In the genomic region with DNA sequence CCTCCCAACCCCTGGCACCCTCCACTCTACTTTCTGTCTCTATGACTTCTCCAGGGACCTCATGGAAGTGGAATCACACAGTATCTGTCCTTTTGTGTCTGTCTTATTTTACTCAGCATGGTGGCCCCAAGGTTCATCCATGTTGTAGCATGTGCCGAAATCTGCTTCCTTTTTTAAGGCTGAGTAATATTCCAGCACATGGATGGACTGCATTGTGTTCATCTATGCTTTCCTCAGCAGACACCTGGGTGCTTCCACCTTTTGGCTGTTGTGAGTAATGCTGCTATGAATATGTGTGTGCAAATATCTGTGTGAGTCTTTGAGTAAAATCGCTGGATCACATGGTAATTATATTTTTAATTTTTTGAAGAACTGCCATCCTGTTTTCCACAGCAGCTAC, we compare ENCODE assay signal across 10 cellular contexts. TPM values are rescaled to one million over a fixed set of nuclear protein-coding genes. Genes with fewer than 3 reads are reported as not detected.
A peak's percentile ranks its signal among the peaks of the same experiment; 100 is the strongest.
DNase-seq lines count a peak whose midpoint lies in the region; ATAC-seq, FAIRE-seq and TF ChIP-seq lines count a peak whose summit lies in the region.
"Had no signal": no experiment of that assay in that cellular context is flagged by ENCODE, and none has a peak within 500 bp of the region (broad histone marks: within the 10 kb centered on the region; RNA-seq: fewer than 3 reads in every experiment).

No MANE protein-coding gene starts in this region.

- no peaks in the 10 kb centered on the region for H3K9me2 ChIP-seq in PC-3 (replicated peaks; ENCODE audit: low read length)

- no peaks in the 10 kb centered on the region for H3K27me3 Mint-ChIP-seq in stimulated activated naive CD8-positive, alpha-beta T cell treated with anti-CD3 and anti-CD28 coated beads, Interleukin-15, Interleukin-2, amounts not matched to agents 100 ng/mL and 50 ng/mL, for 24 hours

- H3K27ac ChIP-seq in PC-3 (ENCODE audit: low read length) (peak overlapping the region; percentile 28), H1 (ENCODE audit: low read depth, low read length) (no peak overlapping the region), thyroid gland (no peak overlapping the region), osteoblast (ENCODE audit: low read depth, low read length) (no peak overlapping the region)
- H3K27ac ChIP-seq: SK-N-MC had no signal

- H4K20me1 ChIP-seq in PC-3 (ENCODE audit: low read length) (peaks cover 23% of the 10 kb centered on the region; the same call in 1 of the 2 replicates), H1 (replicated peaks in 1 of 2; ENCODE audit: control insufficient read depth in 1 of 2, insufficient read depth in 2 of 2, low read length in 2 of 2) (peaks cover 6 to 9% of the 10 kb centered on the region in 2 experiments), osteoblast (ENCODE audit: insufficient read depth, low read length) (peaks cover 17% of the 10 kb centered on the region)

- H3K4me3 ChIP-seq in PC-3 (ENCODE audit: low read length) (no peak overlapping the region), H1 (ENCODE audit: extremely low read depth in 1 of 4, insufficient read depth in 2 of 4, low read depth in 3 of 4, low read length in 4 of 4) (no peak overlapping the region), thyroid gland (replicated peaks in 1 of 3) (no peak overlapping the region), osteoblast (ENCODE audit: insufficient read depth, low read length) (no peak overlapping the region)

- H4K91ac ChIP-seq in H1 (replicated peaks; ENCODE audit: insufficient read length, low read length) = no peak overlapping the region

- no peak overlapping the region for H3K4ac ChIP-seq in H1 (replicated peaks; ENCODE audit: insufficient read length, low read depth, low read length)

- no peak for FAIRE-seq in H1 (lab: Jason Lieb, UNC)
- FAIRE-seq: frontal cortex had no signal

- no peak for TF ChIP-seq EP300 in H1 (IDR thresholded peaks at IDR 0.05; ENCODE audit: borderline replicate concordance in 1 of 2, low read depth in 2 of 2, low read length in 2 of 2)

- H3K9me3 ChIP-seq in PC-3 (ENCODE audit: low read length) (no peaks in the 10 kb centered on the region), H1 (ENCODE audit: insufficient read depth in 2 of 2, low read depth in 1 of 2, low read length in 1 of 2) (no peaks in the 10 kb centered on the region), thyroid gland (no peaks in the 10 kb centered on the region), osteoblast (ENCODE audit: low read depth, low read length) (no peaks in the 10 kb centered on the region)

- H2BK5ac ChIP-seq in H1 (ENCODE audit: low read depth, low read length) = no peak overlapping the region

- H3K36me3 Mint-ChIP-seq in stimulated activated naive CD8-positive, alpha-beta T cell treated with anti-CD3 and anti-CD28 coated beads, Interleukin-15, Interleukin-2, amounts not matched to agents 100 ng/mL and 50 ng/mL, for 24 hours (ENCODE audit: low read depth) = no peaks in the 10 kb centered on the region

- 97% methylated on average over 2 of the region's 2 CpGs; no CpG with 5 or more reads in 1 of the 2 experiments for WGBS in H1 (ENCODE audit: extremely low coverage in 1 of 2, insufficient coverage in 1 of 2, insufficient read length in 1 of 2, insufficient replicate concordance in 2 of 2, low coverage in 1 of 2, low lambda C conversion rate in 2 of 2, missing lambda C conversion rate in 1 of 2), 2 experiments
- whole genome bisulfite sequencing in thyroid gland, 2 donors = 91 to 98% methylated on average over 2 of the region's 2 CpGs

- TF ChIP-seq POLR2A in H1 (IDR thresholded peaks at IDR 0.05; ENCODE audit: control extremely low read depth in 1 of 2, low read depth in 2 of 2, low read length in 2 of 2) (no peak), thyroid gland (IDR thresholded peaks at IDR 0.05) (no peak)

- no peak overlapping the region for H4K8ac ChIP-seq in H1 (ENCODE audit: extremely low read depth, insufficient read depth, low read length)

- H3K79me2 ChIP-seq in PC-3 (ENCODE audit: low read length) (peaks cover 29% of the 10 kb centered on the region), H1 (ENCODE audit: control insufficient read depth in 1 of 2, insufficient read depth in 2 of 2, low read length in 2 of 2) (peaks cover 0 to 3% of the 10 kb centered on the region in 2 experiments; a peak in 1 of 4 replicates), osteoblast (ENCODE audit: insufficient read depth, low read length) (peaks cover 23% of the 10 kb centered on the region)

- no peak overlapping the region for H3K14ac ChIP-seq in H1 (ENCODE audit: insufficient read length)

- no peak overlapping the region for H2BK15ac ChIP-seq in H1 (ENCODE audit: low read length)

- H3K36me3 ChIP-seq in PC-3 (ENCODE audit: low read depth, low read length) (no peaks in the 10 kb centered on the region), H1 (ENCODE audit: control insufficient read depth in 2 of 4, insufficient read depth in 4 of 4, low read length in 3 of 4) (no peaks in the 10 kb centered on the region), thyroid gland (no peaks in the 10 kb centered on the region), osteoblast (ENCODE audit: insufficient read depth, low read length) (no peaks in the 10 kb centered on the region)

- H3K27ac Mint-ChIP-seq in stimulated activated naive CD8-positive, alpha-beta T cell treated with anti-CD3 and anti-CD28 coated beads, Interleukin-15, Interleukin-2, amounts not matched to agents 100 ng/mL and 50 ng/mL, for 24 hours = peak overlapping the region; percentile 47

- H3K23ac ChIP-seq in H1 (ENCODE audit: insufficient read length) = no peak overlapping the region

- no peak overlapping the region for H2AK5ac ChIP-seq in H1 (ENCODE audit: low read depth, low read length)

- H3K4me2 ChIP-seq in PC-3 (ENCODE audit: low read length) = peak overlapping the region; percentile 56
- no peak overlapping the region; a peak in 1 of 4 replicates for H3K4me2 ChIP-seq in H1 (ENCODE audit: insufficient read depth in 1 of 2, low read depth in 2 of 2, low read length in 2 of 2)
- no peak overlapping the region for H3K4me2 ChIP-seq in osteoblast (ENCODE audit: insufficient read depth, low read length)

- H3K23me2 ChIP-seq in H1 (ENCODE audit: low read depth, low read length) = peaks cover 12% of the 10 kb centered on the region; the same call in 1 of the 2 replicates

- H3K27me3 ChIP-seq in PC-3 (ENCODE audit: low read length) (no peaks in the 10 kb centered on the region), H1 (replicated peaks in 1 of 4; ENCODE audit: control insufficient read depth in 3 of 4, extremely low read depth in 1 of 4, insufficient read depth in 3 of 4, low read length in 3 of 4) (peaks cover 0 to 3% (median 0%) of the 10 kb centered on the region in 4 experiments; a peak in 2 of 7 replicates), thyroid gland (no peaks in the 10 kb centered on the region), osteoblast (ENCODE audit: insufficient read depth, low read length) (no peaks in the 10 kb centered on the region)

- no peak overlapping the region for H3K9ac ChIP-seq in PC-3 (ENCODE audit: low read length)
- H3K9ac ChIP-seq in H1 (replicated peaks in 1 of 4; ENCODE audit: extremely low read depth in 1 of 4, low read depth in 3 of 4, low read length in 3 of 4) = no peak overlapping the region

- CTCF ChIA-PET in PC-3 (lab: Charles Lee) (interaction anchor here (0.6 kb wide), 1 partner anchor 28 kb away, joined by 8 read pairs; no protein-coding TSS in a partner anchor), H1 (lab: Charles Lee; ENCODE audit: partially characterized antibody) (interaction anchor here (0.6 to 5.0 kb wide), 15 partner anchors 8 to 305 kb away, joined by 3 to 53 read pairs (median 6); a partner anchor contains a TSS)

- no peak overlapping the region for H2BK12ac ChIP-seq in H1 (ENCODE audit: low read depth, low read length)

- BruUV-seq in PC-3 (replicated peaks; lab: Mats Ljungman, UMichigan) = no TSS peak

- no peak overlapping the region for H3K18ac ChIP-seq in H1 (ENCODE audit: extremely low read depth, low read length)

- POLR2A ChIA-PET in PC-3 (lab: Charles Lee; ENCODE audit: unreplicated experiment) = no interaction called here
- POLR2A ChIA-PET in H1 (lab: Charles Lee; ENCODE audit: partially characterized antibody) = no interaction called here

- H4K5ac ChIP-seq in H1 (ENCODE audit: insufficient read length, low read depth, low read length) = no peak overlapping the region

- H3K79me1 ChIP-seq in H1 (ENCODE audit: low read depth, low read length) = peaks cover 6% of the 10 kb centered on the region; the same call in 1 of the 2 replicates

- no peak overlapping the region for H3K56ac ChIP-seq in H1 (replicated peaks; ENCODE audit: insufficient read length, low read depth, low read length)

- no peak overlapping the region for H2BK20ac ChIP-seq in H1 (ENCODE audit: low read length)

- no peak for DNase-seq in stimulated activated naive CD8-positive, alpha-beta T cell treated with anti-CD3 and anti-CD28 coated beads, Interleukin-15, Interleukin-2, amounts not matched to agents 100 U/mL and 50 U/mL, for 24 hours
- DNase-seq in PC-3 (peak; percentile 45), H1 (ENCODE audit: low read depth in 1 of 2, low spot score in 2 of 2) (no peak), thyroid gland (no peak), osteoblast (ENCODE audit: insufficient read length, low spot score, missing footprints) (no peak)

- H3K4me3 Mint-ChIP-seq in stimulated activated naive CD8-positive, alpha-beta T cell treated with anti-CD3 and anti-CD28 coated beads, Interleukin-15, Interleukin-2, amounts not matched to agents 100 ng/mL and 50 ng/mL, for 24 hours = peak overlapping the region; percentile 37

- H2AFZ ChIP-seq in PC-3 (ENCODE audit: low read length) (no peak overlapping the region), H1 (ENCODE audit: low read length) (no peak overlapping the region), osteoblast (ENCODE audit: low read length) (no peak overlapping the region)

- H3K4me1 ChIP-seq in PC-3 (ENCODE audit: insufficient read depth, low read length) (peaks cover 36% of the 10 kb centered on the region), H1 (replicated peaks in 1 of 4; ENCODE audit: control insufficient read depth in 3 of 4, insufficient read depth in 4 of 4, low read length in 3 of 4) (peaks cover 0 to 16% (median 5%) of the 10 kb centered on the region in 4 experiments; a peak in 5 of 7 replicates), thyroid gland (peaks cover 7 to 47% of the 10 kb centered on the region in 2 donors), osteoblast (ENCODE audit: insufficient read depth, low read length) (peaks cover 10% of the 10 kb centered on the region)

- no peaks in the 10 kb centered on the region for H3F3A ChIP-seq in PC-3 (ENCODE audit: low read length, unreplicated experiment)

- no peak overlapping the region for H2BK120ac ChIP-seq in H1 (replicated peaks; ENCODE audit: low read depth, low read length)

- intact Hi-C loops in PC-3 (cut with micrococcal nuclease) = no loop called here
- intact Hi-C loops in thyroid gland (cut with DNase I) = no loop called here

- TF ChIP-seq RAD21 in H1 (IDR thresholded peaks at IDR 0.05 in 1 of 2, conservative IDR thresholded peaks at IDR 0.05 in 1 of 2; ENCODE audit: low read depth in 2 of 2, low read length in 2 of 2) = no peak

- no peak for ATAC-seq in stimulated activated naive CD8-positive, alpha-beta T cell treated with anti-CD3 and anti-CD28 coated beads, Interleukin-15, Interleukin-2, amounts not matched to agents 100 U/mL and 50 U/mL, for 24 hours
- ATAC-seq in PC-3 (no peak), GM21723 (IDR thresholded peaks at IDR 0.05; ENCODE audit: unreplicated experiment) (no peak), GM21576 (IDR thresholded peaks at IDR 0.05; ENCODE audit: unreplicated experiment) (no peak)

- no peaks in the 10 kb centered on the region for H3K9me3 Mint-ChIP-seq in stimulated activated naive CD8-positive, alpha-beta T cell treated with anti-CD3 and anti-CD28 coated beads, Interleukin-15, Interleukin-2, amounts not matched to agents 100 ng/mL and 50 ng/mL, for 24 hours

- TF ChIP-seq CTCF in PC-3 (conservative IDR thresholded peaks at IDR 0.05; ENCODE audit: low read depth, low read length) (peak; percentile 50), H1 (IDR thresholded peaks at IDR 0.05; ENCODE audit: control extremely low read depth in 1 of 3, insufficient read depth in 1 of 3, low read depth in 1 of 3, low read length in 3 of 3) (no peak), thyroid gland (IDR thresholded peaks at IDR 0.05) (no peak), osteoblast (IDR thresholded peaks at IDR 0.05; ENCODE audit: extremely low read depth, low read depth, low read length) (no peak)

- peaks cover 51% of the 10 kb centered on the region for H3K4me1 Mint-ChIP-seq in stimulated activated naive CD8-positive, alpha-beta T cell treated with anti-CD3 and anti-CD28 coated beads, Interleukin-15, Interleukin-2, amounts not matched to agents 100 ng/mL and 50 ng/mL, for 24 hours (ENCODE audit: low read depth)

RNA-seq across cellular contexts. Expression of a gene that starts 1.6 kb away (rescaled TPM):
- total RNA-seq in PC-3 (2014; rRNA removed) (223 and 250 TPM in 2 replicates), thyroid gland (100 to 1,000 TPM in 2 of 4 donors, 10 to 100 TPM in 2; 68.5 to 103 (median 96.8) TPM), osteoblast (93.1 and 114 TPM in 2 replicates)
- 76.7 and 82.3 TPM in 2 replicates for total RNA-seq in H1 (2021; fragmentation: NEBNext Ultra II Directional; extraction: Animal tissue kit (Norgen Biotek cat#: 25700))
- polyA plus RNA-seq in H1 (2011; rRNA removed) = 80.2 and 106 TPM in 2 replicates
- 87.2 TPM for polyA plus RNA-seq in H1 (2011; cell fraction: cytosol; rRNA removed)
- 210 TPM for polyA plus RNA-seq in H1 (2011; cell fraction: nucleus; rRNA removed)
- 40.8 to 95.9 TPM (median 88.0 TPM) in 4 replicates for polyA plus RNA-seq in H1 (2012, experiment 1 of 2)
- 60.1 TPM for polyA plus RNA-seq in H1 (2012, experiment 2 of 2)
- polyA plus RNA-seq in H1 (2013, experiment 1 of 2) = 42.3 TPM
- polyA plus RNA-seq in H1 (2013, experiment 2 of 2) = 40.2 TPM
- 32.1 and 43.0 TPM in 2 replicates for polyA minus RNA-seq in H1 (2011; rRNA and poly(A)+ RNA removed)
- 45.9 TPM for polyA minus RNA-seq in H1 (2011; cell fraction: cytosol; rRNA and poly(A)+ RNA removed)
- 49.0 TPM for polyA minus RNA-seq in H1 (2011; cell fraction: nucleus; rRNA and poly(A)+ RNA removed)

RNA-seq across cellular contexts. Expression of a gene that starts 12.6 kb away (rescaled TPM):
- not detected in 2 replicates for total RNA-seq in PC-3 (2014; rRNA removed)
- total RNA-seq in H1 (2021; fragmentation: NEBNext Ultra II Directional; extraction: Animal tissue kit (Norgen Biotek cat#: 25700)) = 0.10 TPM in 1 of 2 replicates, not detected in the other
- 0.09 and 0.20 TPM in 2 replicates for polyA plus RNA-seq in H1 (2011; rRNA removed)
- polyA plus RNA-seq in H1 (2011; cell fraction: cytosol; rRNA removed) = 0.10 TPM
- 1.0 TPM for polyA plus RNA-seq in H1 (2011; cell fraction: nucleus; rRNA removed)
- 0.16 to 0.23 TPM (median 0.20 TPM) in 3 of 4 replicates, not detected in the other for polyA plus RNA-seq in H1 (2012, experiment 1 of 2)
- polyA plus RNA-seq in H1 (2012, experiment 2 of 2) = 0.09 TPM
- polyA plus RNA-seq in H1 (2013, experiment 1 of 2) = 0.02 TPM
- not detected for polyA plus RNA-seq in H1 (2013, experiment 2 of 2)
- polyA minus RNA-seq in H1 (2011; rRNA and poly(A)+ RNA removed) = 0.06 and 0.10 TPM in 2 replicates
- not detected for polyA minus RNA-seq in H1 (2011; cell fraction: cytosol; rRNA and poly(A)+ RNA removed)
- polyA minus RNA-seq in H1 (2011; cell fraction: nucleus; rRNA and poly(A)+ RNA removed) = 0.30 TPM
- total RNA-seq in thyroid gland = under 1 TPM in 1 of 4 donors, not detected in 3; 0.13 TPM
- not detected in 2 replicates for total RNA-seq in osteoblast

RNA-seq across cellular contexts. Expression of a gene that starts 36.6 kb away (rescaled TPM):
- total RNA-seq in PC-3 (2014; rRNA removed) = not detected in 2 replicates
- total RNA-seq in H1 (2021; fragmentation: NEBNext Ultra II Directional; extraction: Animal tissue kit (Norgen Biotek cat#: 25700)) = not detected in 2 replicates
- 0.06 and 0.30 TPM in 2 replicates for polyA plus RNA-seq in H1 (2011; rRNA removed)
- polyA plus RNA-seq in H1 (2011; cell fraction: cytosol; rRNA removed) = 0.05 TPM
- 0.13 TPM for polyA plus RNA-seq in H1 (2011; cell fraction: nucleus; rRNA removed)
- polyA plus RNA-seq in H1 (2012, experiment 1 of 2) = not detected in 4 replicates
- not detected for polyA plus RNA-seq in H1 (2012, experiment 2 of 2)
- polyA plus RNA-seq in H1 (2013, experiment 1 of 2) = 0.12 TPM
- 0.09 TPM for polyA plus RNA-seq in H1 (2013, experiment 2 of 2)
- 0.28 TPM in 1 of 2 replicates, not detected in the other for polyA minus RNA-seq in H1 (2011; rRNA and poly(A)+ RNA removed)
- not detected for polyA minus RNA-seq in H1 (2011; cell fraction: cytosol; rRNA and poly(A)+ RNA removed)
- polyA minus RNA-seq in H1 (2011; cell fraction: nucleus; rRNA and poly(A)+ RNA removed) = not detected
- not detected for total RNA-seq in thyroid gland
- not detected in 2 replicates for total RNA-seq in osteoblast
- total RNA-seq: frontal cortex had no signal

RNA-seq across cellular contexts. Expression of a gene that starts 40.9 kb away (rescaled TPM):
- total RNA-seq in PC-3 (2014; rRNA removed) (16.1 and 18.4 TPM in 2 replicates), thyroid gland (10 to 100 TPM; 55.2 to 93.4 (median 64.1) TPM), osteoblast (14.5 and 15.0 TPM in 2 replicates)
- total RNA-seq in H1 (2021; fragmentation: NEBNext Ultra II Directional; extraction: Animal tissue kit (Norgen Biotek cat#: 25700)) = 10.6 and 11.6 TPM in 2 replicates
- polyA plus RNA-seq in H1 (2011; rRNA removed) = 12.0 and 20.5 TPM in 2 replicates
- 14.8 TPM for polyA plus RNA-seq in H1 (2011; cell fraction: cytosol; rRNA removed)
- polyA plus RNA-seq in H1 (2011; cell fraction: nucleus; rRNA removed) = 59.6 TPM
- 6.5 to 11.7 TPM (median 11.0 TPM) in 4 replicates for polyA plus RNA-seq in H1 (2012, experiment 1 of 2)
- 5.2 TPM for polyA plus RNA-seq in H1 (2012, experiment 2 of 2)
- 9.3 TPM for polyA plus RNA-seq in H1 (2013, experiment 1 of 2)
- 7.4 TPM for polyA plus RNA-seq in H1 (2013, experiment 2 of 2)
- 2.4 and 2.6 TPM in 2 replicates for polyA minus RNA-seq in H1 (2011; rRNA and poly(A)+ RNA removed)
- 4.1 TPM for polyA minus RNA-seq in H1 (2011; cell fraction: cytosol; rRNA and poly(A)+ RNA removed)
- polyA minus RNA-seq in H1 (2011; cell fraction: nucleus; rRNA and poly(A)+ RNA removed) = 7.8 TPM

RNA-seq across cellular contexts. Expression of a gene that starts 55.1 kb away (rescaled TPM):
- 48.3 and 50.0 TPM in 2 replicates for total RNA-seq in PC-3 (2014; rRNA removed)
- total RNA-seq in H1 (2021; fragmentation: NEBNext Ultra II Directional; extraction: Animal tissue kit (Norgen Biotek cat#: 25700)) = 0.28 and 0.36 TPM in 2 replicates
- 0.17 and 0.27 TPM in 2 replicates for polyA plus RNA-seq in H1 (2011; rRNA removed)
- 0.27 TPM for polyA plus RNA-seq in H1 (2011; cell fraction: cytosol; rRNA removed)
- polyA plus RNA-seq in H1 (2011; cell fraction: nucleus; rRNA removed) = 0.64 TPM
- 0.13 to 0.59 TPM (median 0.25 TPM) in 4 replicates for polyA plus RNA-seq in H1 (2012, experiment 1 of 2)
- polyA plus RNA-seq in H1 (2012, experiment 2 of 2) = 0.10 TPM
- 0.30 TPM for polyA plus RNA-seq in H1 (2013, experiment 1 of 2)
- polyA plus RNA-seq in H1 (2013, experiment 2 of 2) = 0.15 TPM
- polyA minus RNA-seq in H1 (2011; rRNA and poly(A)+ RNA removed) = 0.17 and 0.22 TPM in 2 replicates
- 1.5 TPM for polyA minus RNA-seq in H1 (2011; cell fraction: cytosol; rRNA and poly(A)+ RNA removed)
- 1.2 TPM for polyA minus RNA-seq in H1 (2011; cell fraction: nucleus; rRNA and poly(A)+ RNA removed)
- 1 to 10 TPM in 1 of 4 donors, under 1 TPM in 3; 0.67 to 2.6 (median 0.88) TPM for total RNA-seq in thyroid gland
- total RNA-seq in osteoblast = under 0.01 and 0.36 TPM in 2 replicates
